Comparison of ENCODE assay signal across 11 cellular contexts in genomic region chr17:48564200-48565023, GRCh38. TPM values are rescaled to one million over a fixed set of nuclear protein-coding genes. Genes with fewer than 3 reads are reported as not detected.
A peak's percentile ranks its signal among the peaks of the same experiment; 100 is the strongest.
DNase-seq lines count a peak whose midpoint lies in the region; ATAC-seq, FAIRE-seq and TF ChIP-seq lines count a peak whose summit lies in the region.
"Had no signal": no experiment of that assay in that cellular context is flagged by ENCODE, and none has a peak within 500 bp of the region (broad histone marks: within the 10 kb centered on the region; RNA-seq: fewer than 3 reads in every experiment).

No MANE protein-coding gene starts in this region.

- no peak for TF ChIP-seq POLR2A in K562 (conservative IDR thresholded peaks at IDR 0.05)
- TF ChIP-seq POLR2A in right lobe of liver (IDR thresholded peaks at IDR 0.05), result no peak
- TF ChIP-seq POLR2A in stomach (IDR thresholded peaks at IDR 0.05), result no peak

- no peaks in the 10 kb centered on the region for H3K27me3 ChIP-seq in K562 (ENCODE audit: control insufficient read depth in 2 of 2, insufficient read depth in 2 of 2, low read length in 2 of 2)
- H3K27me3 ChIP-seq in right lobe of liver, result peaks cover 0 to 11% of the 10 kb centered on the region in 2 donors
- peaks cover 0 to 90% (median 37%) of the 10 kb centered on the region in 3 donors for H3K27me3 ChIP-seq in stomach

- POLR2A ChIA-PET in K562 (lab: Yijun Ruan, JAX), result interaction anchor here (0.6 to 3.9 kb wide), 3 partner anchors 8 to 1647 kb away, joined by 3 to 21 read pairs (median 4); no protein-coding TSS in a partner anchor

- no peaks in the 10 kb centered on the region for H3K9me3 ChIP-seq in K562 (replicated peaks; ENCODE audit: control insufficient read depth, insufficient read depth, low read depth, low read length)
- H3K9me3 ChIP-seq in right lobe of liver, result no peaks in the 10 kb centered on the region
- H3K9me3 ChIP-seq in stomach, result no peaks in the 10 kb centered on the region

- peaks cover 89% of the 10 kb centered on the region; the same call in 2 of the 3 replicates for H3K36me3 ChIP-seq in K562 (ENCODE audit: control insufficient read depth, insufficient read depth, low read length)
- no peaks in the 10 kb centered on the region for H3K36me3 ChIP-seq in right lobe of liver
- H3K36me3 ChIP-seq in stomach, result no peaks in the 10 kb centered on the region

- no peak overlapping the region for H2AFZ ChIP-seq in K562 (ENCODE audit: low read depth, low read length)

- peaks cover 8 to 16% of the 10 kb centered on the region in 2 experiments for H3K4me1 ChIP-seq in K562 (replicated peaks in 1 of 2; ENCODE audit: control insufficient read depth in 2 of 2, insufficient read depth in 2 of 2, low read length in 2 of 2)
- no peaks in the 10 kb centered on the region for H3K4me1 ChIP-seq in right lobe of liver
- peaks cover 45 to 98% (median 73%) of the 10 kb centered on the region in 4 donors for H3K4me1 ChIP-seq in stomach

- H3K79me2 ChIP-seq in K562 (ENCODE audit: control insufficient read depth, insufficient read depth, low read length), result peaks cover 46% of the 10 kb centered on the region

- no peak overlapping the region for H3K4me2 ChIP-seq in K562 (ENCODE audit: insufficient read depth, low read length)

- DNase-seq in DMS 273 (lab: John Stamatoyannopoulos, UW; ENCODE audit: unreplicated experiment) (peak; percentile 25), DMS 273 treated with DMSO at 0.1 percent for 48 hours (lab: John Stamatoyannopoulos, UW) (no peak), K562 (ENCODE audit: extremely low read depth in 1 of 4, low spot score in 3 of 4) (peak in 1 of 4 experiments; percentile 33), right lobe of liver (no peak), stomach (no peak)
- DNase-seq: activated naive CD4-positive, alpha-beta T cell treated with Interleukin-2 at 50 U/mL for 16 hours; hippocampal formation had no signal

- BruUV-seq in K562 (replicated peaks; lab: Mats Ljungman, UMichigan), result no TSS peak

- H3K9ac ChIP-seq in K562 (ENCODE audit: insufficient read depth in 1 of 2, low read depth in 2 of 2, low read length in 2 of 2), result no peak overlapping the region

- TF ChIP-seq CTCF in K562 (IDR thresholded peaks at IDR 0.05 in 2 of 3, conservative IDR thresholded peaks at IDR 0.05 in 1 of 3; ENCODE audit: insufficient read depth in 2 of 3, low read depth in 1 of 3, low read length in 3 of 3) (no peak), right lobe of liver (IDR thresholded peaks at IDR 0.05) (no peak), stomach (IDR thresholded peaks at IDR 0.05) (no peak)

- in situ Hi-C loops in K562 (cut with MboI), result no loop called here

- no peak for TF ChIP-seq RAD21 in K562 (CRISPR knock-in tag; conservative IDR thresholded peaks at IDR 0.05 in 1 of 2, IDR thresholded peaks at IDR 0.05 in 1 of 2)

- H3K4me3 ChIP-seq in K562, result no peak overlapping the region
- H3K4me3 ChIP-seq in right lobe of liver, result peak overlapping the region in 1 of 3 donors; percentile 16
- H3K4me3 ChIP-seq in stomach, result peak overlapping the region; percentile 39 to 47 (median 44)

- intact Hi-C loops in K562 (cut with micrococcal nuclease), result no loop called here
- intact Hi-C loops in right lobe of liver (cut with DNase I), result no loop called here
- intact Hi-C loops in stomach (cut with DNase I; ENCODE audit: low total_unique reads), result no loop called here

- peaks cover 6% of the 10 kb centered on the region for H3K9me1 ChIP-seq in K562 (ENCODE audit: control insufficient read depth, insufficient read depth, low read length)

- ATAC-seq in K562, result no peak
- ATAC-seq in right lobe of liver, result peak; percentile 30 to 37 (median 34)
- ATAC-seq in HG03135 (IDR thresholded peaks at IDR 0.05; ENCODE audit: unreplicated experiment), result no peak
- no peak for ATAC-seq in GM21515 (IDR thresholded peaks at IDR 0.05; ENCODE audit: unreplicated experiment)
- ATAC-seq in HG03045 (IDR thresholded peaks at IDR 0.05; ENCODE audit: unreplicated experiment), result no peak

- TF ChIP-seq EP300 in K562 (IDR thresholded peaks at IDR 0.05; ENCODE audit: low read length) (no peak), stomach (IDR thresholded peaks at IDR 0.05) (no peak)

- no peak for FAIRE-seq in K562 (lab: Jason Lieb, UNC)

- H3K27ac ChIP-seq in K562 (ENCODE audit: extremely low read depth, low read depth, low read length) (no peak overlapping the region), right lobe of liver (peak overlapping the region; percentile 29 to 47 (median 47)), stomach (peak overlapping the region; percentile 30 to 95 (median 93))
- H3K27ac ChIP-seq: 22Rv1 had no signal

- WGBS in K562 (ENCODE audit: insufficient coverage, low coverage, missing lambda C conversion rate), result 90% methylated on average over 24 of the region's 71 CpGs
- WGBS in right lobe of liver (ENCODE audit: insufficient coverage, low coverage, low lambda C conversion rate, missing lambda C conversion rate), result 7% methylated on average over 23 of the region's 71 CpGs
- WGBS in stomach, 5 donors, result 9 to 38% (median 16%) methylated on average over 21 to 71 of the region's 71 CpGs

- no peaks in the 10 kb centered on the region; the same call in 1 of the 2 replicates for H4K20me1 ChIP-seq in K562 (replicated peaks; ENCODE audit: control insufficient read depth, insufficient read depth, low read length)

- CTCF ChIA-PET in K562 (lab: Yijun Ruan, JAX; ENCODE audit: low intra/inter-chr PET ratio), result no interaction called here

RNA-seq across cellular contexts. Expression of gene HOXB4, which starts 13.7 kb away (rescaled TPM):
- total RNA-seq in K562 (2011; cell fraction: chromatin; rRNA removed; ENCODE audit: low replicate concordance), result 46.4 and 55.0 TPM in 2 replicates
- total RNA-seq in K562 (2011; cell fraction: nucleolus; rRNA removed), result 33.6 and 35.9 TPM in 2 replicates
- total RNA-seq in K562 (2011; cell fraction: nucleoplasm; rRNA removed), result 34.9 and 40.6 TPM in 2 replicates
- total RNA-seq in K562 (2014; rRNA removed) (23.9 and 26.4 TPM in 2 replicates), K562 (2014; rRNA removed; fragmentation: Illumina TruSeq; extraction: Trizol) (10.6 and 10.8 TPM in 2 replicates), K562 (2015; rRNA removed; fragmentation: Illumina TruSeq; extraction: Trizol) (14.6 and 14.9 TPM in 2 replicates), K562 (2021) (33.2 and 34.9 TPM in 2 replicates), right lobe of liver (1 to 10 TPM in 1 of 6 experiments, under 1 TPM in 5; 0.31 to 1.1 (median 0.68) TPM), stomach (1 to 10 TPM in 1 of 5 donors, under 1 TPM in 2, not detected in 2; 0.45 to 5.1 (median 0.58) TPM)
- polyA plus RNA-seq in K562 (2011; rRNA removed) (9.2 and 13.0 TPM in 2 replicates), K562 (2014; fragmentation: Illumina TruSeq; extraction: Trizol) (27.5 and 30.2 TPM in 2 replicates), K562 (2014; fragmentation: Nextera tagmentation; extraction: Ambion mirVana) (1 to 10 TPM; 1.6 to 2.6 TPM), K562 (2014; rRNA removed) (22.5 and 27.2 TPM in 2 replicates), stomach (1 to 10 TPM; 1.7 to 4.6 (median 2.6) TPM)
- 10.4 and 12.6 TPM in 2 replicates for polyA plus RNA-seq in K562 (2011; cell fraction: cytosol; rRNA removed)
- polyA plus RNA-seq in K562 (2011; cell fraction: nucleus; rRNA removed), result 44.4 and 69.1 TPM in 2 replicates
- polyA plus RNA-seq in K562 (2012), result 16.3 and 24.5 TPM in 2 replicates
- polyA minus RNA-seq in K562 (2011; rRNA and poly(A)+ RNA removed), result 4.4 and 4.6 TPM in 2 replicates
- 5.2 and 7.6 TPM in 2 replicates for polyA minus RNA-seq in K562 (2011; cell fraction: cytosol; rRNA and poly(A)+ RNA removed)
- polyA minus RNA-seq in K562 (2011; cell fraction: nucleus; rRNA and poly(A)+ RNA removed), result 14.8 and 17.5 TPM in 2 replicates

RNA-seq across cellular contexts. Expression of gene HOXB2, which starts 19.5 kb away (rescaled TPM):
- total RNA-seq in K562 (2011; cell fraction: chromatin; rRNA removed; ENCODE audit: low replicate concordance), result 18.7 and 27.7 TPM in 2 replicates
- 34.9 and 41.4 TPM in 2 replicates for total RNA-seq in K562 (2011; cell fraction: nucleolus; rRNA removed)
- total RNA-seq in K562 (2011; cell fraction: nucleoplasm; rRNA removed), result 30.6 and 32.7 TPM in 2 replicates
- total RNA-seq in K562 (2014; rRNA removed) (35.0 and 42.1 TPM in 2 replicates), K562 (2014; rRNA removed; fragmentation: Illumina TruSeq; extraction: Trizol) (13.0 and 16.9 TPM in 2 replicates), K562 (2015; rRNA removed; fragmentation: Illumina TruSeq; extraction: Trizol) (21.2 and 22.2 TPM in 2 replicates), K562 (2021) (74.2 and 75.5 TPM in 2 replicates), right lobe of liver (1 to 10 TPM; 1.1 to 1.9 (median 1.5) TPM), stomach (10 to 100 TPM in 3 of 5 donors, 1 to 10 TPM in 2; 6.7 to 83.0 (median 10.5) TPM)
- polyA plus RNA-seq in K562 (2011; rRNA removed) (15.9 and 16.4 TPM in 2 replicates), K562 (2014; fragmentation: Illumina TruSeq; extraction: Trizol) (32.5 and 32.6 TPM in 2 replicates), K562 (2014; fragmentation: Nextera tagmentation; extraction: Ambion mirVana) (1 to 10 TPM; 2.1 to 3.1 TPM), K562 (2014; rRNA removed) (66.4 and 97.7 TPM in 2 replicates), stomach (10 to 100 TPM; 11.3 to 22.2 (median 13.4) TPM)
- 24.2 and 53.7 TPM in 2 replicates for polyA plus RNA-seq in K562 (2011; cell fraction: cytosol; rRNA removed)
- 43.7 and 75.1 TPM in 2 replicates for polyA plus RNA-seq in K562 (2011; cell fraction: nucleus; rRNA removed)
- polyA plus RNA-seq in K562 (2012), result 50.1 and 61.9 TPM in 2 replicates
- polyA minus RNA-seq in K562 (2011; rRNA and poly(A)+ RNA removed), result 5.8 and 6.4 TPM in 2 replicates
- polyA minus RNA-seq in K562 (2011; cell fraction: cytosol; rRNA and poly(A)+ RNA removed), result 7.7 and 8.4 TPM in 2 replicates
- polyA minus RNA-seq in K562 (2011; cell fraction: nucleus; rRNA and poly(A)+ RNA removed), result 21.1 and 32.0 TPM in 2 replicates

RNA-seq across cellular contexts. Expression of gene HOXB3, which starts 25.6 kb away (rescaled TPM):
- total RNA-seq in K562 (2011; cell fraction: chromatin; rRNA removed; ENCODE audit: low replicate concordance), result 75.2 and 108 TPM in 2 replicates
- 47.0 and 47.2 TPM in 2 replicates for total RNA-seq in K562 (2011; cell fraction: nucleolus; rRNA removed)
- total RNA-seq in K562 (2011; cell fraction: nucleoplasm; rRNA removed), result 90.9 and 153 TPM in 2 replicates
- 11.8 and 17.2 TPM in 2 replicates for total RNA-seq in K562 (2014; rRNA removed)
- 20.2 and 21.2 TPM in 2 replicates for total RNA-seq in K562 (2014; rRNA removed; fragmentation: Illumina TruSeq; extraction: Trizol)
- 24.7 and 28.1 TPM in 2 replicates for total RNA-seq in K562 (2015; rRNA removed; fragmentation: Illumina TruSeq; extraction: Trizol)
- 22.7 and 28.3 TPM in 2 replicates for total RNA-seq in K562 (2021)
- polyA plus RNA-seq in K562 (2011; rRNA removed), result 15.7 and 21.5 TPM in 2 replicates
- polyA plus RNA-seq in K562 (2011; cell fraction: cytosol; rRNA removed), result 11.5 and 17.9 TPM in 2 replicates
- polyA plus RNA-seq in K562 (2011; cell fraction: nucleus; rRNA removed), result 93.6 and 118 TPM in 2 replicates
- polyA plus RNA-seq in K562 (2012), result 19.2 and 37.9 TPM in 2 replicates
- 23.5 and 27.0 TPM in 2 replicates for polyA plus RNA-seq in K562 (2014; fragmentation: Illumina TruSeq; extraction: Trizol)
- polyA plus RNA-seq in K562 (2014; fragmentation: Nextera tagmentation; extraction: Ambion mirVana), result 1 to 10 TPM; 2.4 to 2.5 TPM
- polyA plus RNA-seq in K562 (2014; rRNA removed), result 33.0 and 41.3 TPM in 2 replicates
- 5.3 and 9.5 TPM in 2 replicates for polyA minus RNA-seq in K562 (2011; rRNA and poly(A)+ RNA removed)
- 3.6 and 5.7 TPM in 2 replicates for polyA minus RNA-seq in K562 (2011; cell fraction: cytosol; rRNA and poly(A)+ RNA removed)
- polyA minus RNA-seq in K562 (2011; cell fraction: nucleus; rRNA and poly(A)+ RNA removed), result 29.2 and 37.0 TPM in 2 replicates
- 1 to 10 TPM in 5 of 6 experiments, under 1 TPM in 1; 0.99 to 3.2 (median 2.6) TPM for total RNA-seq in right lobe of liver
- 10 to 100 TPM in 4 of 5 donors, 1 to 10 TPM in 1; 6.1 to 77.6 (median 17.0) TPM for total RNA-seq in stomach
- polyA plus RNA-seq in stomach, result 1 to 10 TPM; 2.8 to 9.5 (median 3.8) TPM

RNA-seq across cellular contexts. Expression of gene HOXB5, which starts 29.2 kb away (rescaled TPM):
- total RNA-seq in K562 (2011; cell fraction: chromatin; rRNA removed; ENCODE audit: low replicate concordance), result 4.9 and 5.1 TPM in 2 replicates
- total RNA-seq in K562 (2011; cell fraction: nucleolus; rRNA removed), result 1.8 and 2.0 TPM in 2 replicates
- total RNA-seq in K562 (2011; cell fraction: nucleoplasm; rRNA removed), result 2.4 and 3.7 TPM in 2 replicates
- total RNA-seq in K562 (2014; rRNA removed), result 0.27 and 0.57 TPM in 2 replicates
- 0.38 and 0.65 TPM in 2 replicates for total RNA-seq in K562 (2014; rRNA removed; fragmentation: Illumina TruSeq; extraction: Trizol)
- 0.75 and 0.80 TPM in 2 replicates for total RNA-seq in K562 (2015; rRNA removed; fragmentation: Illumina TruSeq; extraction: Trizol)
- total RNA-seq in K562 (2021), result 2.4 and 2.6 TPM in 2 replicates
- 0.36 and 0.87 TPM in 2 replicates for polyA plus RNA-seq in K562 (2011; rRNA removed)
- polyA plus RNA-seq in K562 (2011; cell fraction: cytosol; rRNA removed), result 0.36 and 0.52 TPM in 2 replicates
- 3.7 TPM in 2 replicates for polyA plus RNA-seq in K562 (2011; cell fraction: nucleus; rRNA removed)
- polyA plus RNA-seq in K562 (2012), result 2.9 and 6.4 TPM in 2 replicates
- polyA plus RNA-seq in K562 (2014; fragmentation: Illumina TruSeq; extraction: Trizol), result 1.4 and 1.5 TPM in 2 replicates
- under 1 TPM; 0.24 to 0.25 TPM for polyA plus RNA-seq in K562 (2014; fragmentation: Nextera tagmentation; extraction: Ambion mirVana)
- 2.7 and 3.2 TPM in 2 replicates for polyA plus RNA-seq in K562 (2014; rRNA removed)
- 0.11 and 0.15 TPM in 2 replicates for polyA minus RNA-seq in K562 (2011; rRNA and poly(A)+ RNA removed)
- polyA minus RNA-seq in K562 (2011; cell fraction: cytosol; rRNA and poly(A)+ RNA removed), result 0.38 and 0.82 TPM in 2 replicates
- polyA minus RNA-seq in K562 (2011; cell fraction: nucleus; rRNA and poly(A)+ RNA removed), result 0.54 and 1.1 TPM in 2 replicates
- under 1 TPM in 5 of 6 experiments, not detected in 1; 0.11 to 0.29 (median 0.19) TPM for total RNA-seq in right lobe of liver
- total RNA-seq in stomach, result 10 to 100 TPM in 2 of 5 donors, under 1 TPM in 2, not detected in 1; 0.43 to 50.4 (median 6.2) TPM
- 1 to 10 TPM; 2.2 to 2.7 (median 2.4) TPM for polyA plus RNA-seq in stomach

RNA-seq across cellular contexts. Expression of gene HOXB1, which starts 33.6 kb away (rescaled TPM):
- total RNA-seq in K562 (2011; cell fraction: chromatin; rRNA removed; ENCODE audit: low replicate concordance), result not detected in 2 replicates
- not detected in 2 replicates for total RNA-seq in K562 (2011; cell fraction: nucleolus; rRNA removed)
- not detected in 2 replicates for total RNA-seq in K562 (2011; cell fraction: nucleoplasm; rRNA removed)
- not detected in 2 replicates for total RNA-seq in K562 (2014; rRNA removed)
- total RNA-seq in K562 (2014; rRNA removed; fragmentation: Illumina TruSeq; extraction: Trizol), result not detected in 2 replicates
- not detected in 2 replicates for total RNA-seq in K562 (2015; rRNA removed; fragmentation: Illumina TruSeq; extraction: Trizol)
- not detected in 2 replicates for total RNA-seq in K562 (2021)
- polyA plus RNA-seq in K562 (2011; rRNA removed), result 0.04 TPM in 1 of 2 replicates, not detected in the other
- polyA plus RNA-seq in K562 (2011; cell fraction: cytosol; rRNA removed), result not detected in 2 replicates
- polyA plus RNA-seq in K562 (2011; cell fraction: nucleus; rRNA removed), result not detected in 2 replicates
- not detected in 2 replicates for polyA plus RNA-seq in K562 (2012)
- not detected in 2 replicates for polyA plus RNA-seq in K562 (2014; fragmentation: Illumina TruSeq; extraction: Trizol)
- polyA plus RNA-seq in K562 (2014; fragmentation: Nextera tagmentation; extraction: Ambion mirVana), result not detected
- polyA plus RNA-seq in K562 (2014; rRNA removed), result not detected in 2 replicates
- polyA minus RNA-seq in K562 (2011; rRNA and poly(A)+ RNA removed), result not detected in 2 replicates
- not detected in 2 replicates for polyA minus RNA-seq in K562 (2011; cell fraction: cytosol; rRNA and poly(A)+ RNA removed)
- not detected in 2 replicates for polyA minus RNA-seq in K562 (2011; cell fraction: nucleus; rRNA and poly(A)+ RNA removed)
- total RNA-seq in right lobe of liver, result not detected
- total RNA-seq in stomach, result not detected
- polyA plus RNA-seq in stomach, result under 1 TPM in 1 of 3 donors, not detected in 2; 0.28 TPM

Comparison
In these comparisons a context has a peak if more than half of its experiments do, and no peak if none do; other contexts are left out.
1. ATAC-seq: peak in right lobe of liver (4 of 4); none in K562 (single experiment), HG03135 (single experiment), GM21515 (single experiment) and HG03045 (single experiment).